In genomic region chr10:80196270-80196949, GRCh38 we compare ENCODE assay signal across 8 cellular contexts. TPM values are rescaled to one million over a fixed set of nuclear protein-coding genes. Genes with fewer than 3 reads are reported as not detected.
DNase-seq lines count a peak whose midpoint lies in the region; ATAC-seq and TF ChIP-seq lines count a peak whose summit lies in the region.

No MANE protein-coding gene starts in this region.

- H3K79me2 ChIP-seq in trophoblast cell (ENCODE audit: control insufficient read depth, insufficient read depth, low read length, poor library complexity) = peaks cover 21% of the 10 kb centered on the region

- H4K8ac ChIP-seq in trophoblast cell (ENCODE audit: low read depth, low read length) = no peak overlapping the region

- POLR2A ChIA-PET in activated CD4-positive, alpha-beta T cell treated with anti-CD3 and anti-CD28 coated beads, Interleukin-2, amount 10 ng/mL, durations not matched to agents 7 days and 5 days (lab: Charles Lee) = no interaction called here

- CTCF ChIA-PET in activated CD4-positive, alpha-beta T cell treated with anti-CD3 and anti-CD28 coated beads, Interleukin-2, amount 10 ng/mL, durations not matched to agents 7 days and 5 days (lab: Charles Lee) = interaction anchor here (0.8 to 2.4 kb wide), 4 partner anchors 9 to 851 kb away, joined by 3 to 14 read pairs (median 4); partner anchors contain the start of gene ANXA11

- H3K27me3 ChIP-seq in CD4-positive, CD25-positive, alpha-beta regulatory T cell (ENCODE audit: control insufficient read depth, insufficient read depth, low read length) = no peaks in the 10 kb centered on the region
- H3K27me3 ChIP-seq in duodenal mucosa (ENCODE audit: control insufficient read depth in 1 of 2, insufficient read depth in 2 of 2, low read length in 2 of 2) (no peaks in the 10 kb centered on the region), trophoblast cell (ENCODE audit: insufficient read depth, low read length) (no peaks in the 10 kb centered on the region)

- H3K4ac ChIP-seq in trophoblast cell (ENCODE audit: low read depth, low read length) = peak overlapping the region; percentile 30

- H3K9me3 ChIP-seq in CD4-positive, CD25-positive, alpha-beta regulatory T cell (ENCODE audit: control insufficient read depth in 2 of 2, low read length in 2 of 2) = peaks cover 0 to 2% of the 10 kb centered on the region in 2 experiments
- no peaks in the 10 kb centered on the region for H3K9me3 ChIP-seq in duodenal mucosa (ENCODE audit: control insufficient read depth in 1 of 2, low read length in 2 of 2)
- peaks cover 3% of the 10 kb centered on the region for H3K9me3 ChIP-seq in trophoblast cell (ENCODE audit: insufficient read depth, low read depth, low read length)

- H3K79me1 ChIP-seq in trophoblast cell (ENCODE audit: low read length) = no peaks in the 10 kb centered on the region

- peak; percentile 99 for ATAC-seq in CD4-positive, CD25-positive, alpha-beta regulatory T cell (ENCODE audit: low read depth in 2 of 2)
- peak; percentile 80 for ATAC-seq in GM21360 (IDR thresholded peaks at IDR 0.05; ENCODE audit: unreplicated experiment)

- no peak overlapping the region for H3K14ac ChIP-seq in trophoblast cell (ENCODE audit: low read length)

- H2AFZ ChIP-seq in trophoblast cell (ENCODE audit: insufficient read depth, low read length, poor library complexity) = no peak overlapping the region

- no peak overlapping the region for H3K4me2 ChIP-seq in trophoblast cell (ENCODE audit: low read length)

- H3K36me3 ChIP-seq in CD4-positive, CD25-positive, alpha-beta regulatory T cell (ENCODE audit: control insufficient read depth, insufficient read depth, low read length) = peaks cover 26% of the 10 kb centered on the region
- H3K36me3 ChIP-seq in duodenal mucosa (ENCODE audit: control insufficient read depth in 1 of 2, insufficient read depth in 2 of 2, low read length in 2 of 2) = peaks cover 0 to 10% of the 10 kb centered on the region in 2 donors
- peaks cover 2 to 9% of the 10 kb centered on the region in 2 experiments for H3K36me3 ChIP-seq in trophoblast cell (ENCODE audit: control insufficient read depth in 1 of 2, insufficient read depth in 2 of 2, low read length in 2 of 2)

- H3K18ac ChIP-seq in trophoblast cell (ENCODE audit: low read length) = no peak overlapping the region

- peak; percentile 48 to 91 (median 57) for DNase-seq in CD4-positive, CD25-positive, alpha-beta regulatory T cell
- DNase-seq in HK-2 (ENCODE audit: unreplicated experiment) = peak; percentile 68
- peak; percentile 60 for DNase-seq in activated CD4-positive, alpha-beta T cell treated with anti-CD3 and anti-CD28 coated beads, Interleukin-2, amount 10 ng/mL, durations not matched to agents 7 days and 5 days
- DNase-seq in trophoblast cell = peak in 1 of 2 donors; percentile 14
- no peak for DNase-seq in NCI-H2227 (lab: John Stamatoyannopoulos, UW; ENCODE audit: unreplicated experiment)
- no peak for DNase-seq in erythroblast (lab: John Stamatoyannopoulos, UW)

- peaks cover 25 to 93% (median 76%) of the 10 kb centered on the region in 4 donors for H3K4me1 Mint-ChIP-seq in CD4-positive, CD25-positive, alpha-beta regulatory T cell
- H3K4me1 Mint-ChIP-seq in activated CD4-positive, alpha-beta T cell treated with anti-CD3 and anti-CD28 coated beads, Interleukin-2, amount 10 ng/mL, durations not matched to agents 7 days and 5 days = peaks cover 71% of the 10 kb centered on the region

- no CpG with 5 or more reads among the region's 8 CpGs for WGBS in trophoblast cell (ENCODE audit: extremely low coverage, insufficient coverage, insufficient read length)

- H3K4me3 Mint-ChIP-seq in CD4-positive, CD25-positive, alpha-beta regulatory T cell = peak overlapping the region; percentile 33 to 78 (median 72)
- peak overlapping the region; percentile 17 for H3K4me3 Mint-ChIP-seq in activated CD4-positive, alpha-beta T cell treated with anti-CD3 and anti-CD28 coated beads, Interleukin-2, amount 10 ng/mL, durations not matched to agents 7 days and 5 days

- H4K91ac ChIP-seq in trophoblast cell (ENCODE audit: low read depth, low read length) = no peak overlapping the region

- H3K4me3 ChIP-seq in CD4-positive, CD25-positive, alpha-beta regulatory T cell (ENCODE audit: low read depth, low read length) = peak overlapping the region; percentile 59
- peak overlapping the region; percentile 16 to 50 for H3K4me3 ChIP-seq in duodenal mucosa (ENCODE audit: low read depth in 1 of 2, low read length in 2 of 2)
- H3K4me3 ChIP-seq in trophoblast cell (ENCODE audit: low read depth, low read length) = no peak overlapping the region

- H3K27ac Mint-ChIP-seq in CD4-positive, CD25-positive, alpha-beta regulatory T cell = peak overlapping the region; percentile 82 to 96 (median 82)
- H3K27ac Mint-ChIP-seq in activated CD4-positive, alpha-beta T cell treated with anti-CD3 and anti-CD28 coated beads, Interleukin-2, amount 10 ng/mL, durations not matched to agents 7 days and 5 days = peak overlapping the region; percentile 82

- peaks cover 26% of the 10 kb centered on the region for H3K36me3 Mint-ChIP-seq in CD4-positive, CD25-positive, alpha-beta regulatory T cell
- peaks cover 48% of the 10 kb centered on the region for H3K36me3 Mint-ChIP-seq in activated CD4-positive, alpha-beta T cell treated with anti-CD3 and anti-CD28 coated beads, Interleukin-2, amount 10 ng/mL, durations not matched to agents 7 days and 5 days (ENCODE audit: low read depth)

- no peak overlapping the region for H2BK120ac ChIP-seq in trophoblast cell (ENCODE audit: insufficient read depth, low read length, poor library complexity)

- H3K27ac ChIP-seq in CD4-positive, CD25-positive, alpha-beta regulatory T cell (ENCODE audit: insufficient read depth, low read length, poor library complexity, severe bottlenecking) = peak overlapping the region; percentile 78
- H3K27ac ChIP-seq in duodenal mucosa (ENCODE audit: low read depth, low read length) (peak overlapping the region; percentile 96), trophoblast cell (ENCODE audit: low read depth, low read length) (no peak overlapping the region)

- H3K27me3 Mint-ChIP-seq in CD4-positive, CD25-positive, alpha-beta regulatory T cell = no peaks in the 10 kb centered on the region
- no peaks in the 10 kb centered on the region for H3K27me3 Mint-ChIP-seq in activated CD4-positive, alpha-beta T cell treated with anti-CD3 and anti-CD28 coated beads, Interleukin-2, amount 10 ng/mL, durations not matched to agents 7 days and 5 days

- no peak for TF ChIP-seq POLR2A in erythroblast (IDR thresholded peaks at IDR 0.05; ENCODE audit: low read length)

- H3K23ac ChIP-seq in trophoblast cell (ENCODE audit: low read length) = no peak overlapping the region

- H4K12ac ChIP-seq in trophoblast cell (ENCODE audit: low read depth, low read length) = no peak overlapping the region

- peak overlapping the region; percentile 63 to 66 for H3K9ac ChIP-seq in duodenal mucosa (ENCODE audit: low read depth in 1 of 2, low read length in 2 of 2)
- H3K9ac ChIP-seq in trophoblast cell (ENCODE audit: low read length) = no peak overlapping the region

- no peak overlapping the region for H2AK5ac ChIP-seq in trophoblast cell (ENCODE audit: low read length)

- no peak overlapping the region for H2BK5ac ChIP-seq in trophoblast cell (ENCODE audit: low read depth, low read length, poor library complexity)

- peaks cover 92% of the 10 kb centered on the region for H3K4me1 ChIP-seq in CD4-positive, CD25-positive, alpha-beta regulatory T cell (ENCODE audit: control insufficient read depth, insufficient read depth, low read length, poor library complexity, severe bottlenecking)
- H3K4me1 ChIP-seq in duodenal mucosa (ENCODE audit: control insufficient read depth in 1 of 2, insufficient read depth in 2 of 2, low read length in 2 of 2) (peaks cover 66 to 73% of the 10 kb centered on the region in 2 donors), trophoblast cell (ENCODE audit: control insufficient read depth in 1 of 2, insufficient read depth in 2 of 2, low read length in 2 of 2) (peaks cover 5 to 23% of the 10 kb centered on the region in 2 experiments)

- H2BK12ac ChIP-seq in trophoblast cell (ENCODE audit: low read length) = no peak overlapping the region

- peaks cover 0 to 2% (median 0%) of the 10 kb centered on the region in 7 donors for H3K9me3 Mint-ChIP-seq in CD4-positive, CD25-positive, alpha-beta regulatory T cell
- peaks cover 13% of the 10 kb centered on the region for H3K9me3 Mint-ChIP-seq in activated CD4-positive, alpha-beta T cell treated with anti-CD3 and anti-CD28 coated beads, Interleukin-2, amount 10 ng/mL, durations not matched to agents 7 days and 5 days

RNA-seq across cellular contexts. Expression of gene ANXA11, which starts 8.9 kb away (rescaled TPM):
- 252 TPM for total RNA-seq in CD4-positive, CD25-positive, alpha-beta regulatory T cell
- polyA plus RNA-seq in CD4-positive, CD25-positive, alpha-beta regulatory T cell = 100 to 1,000 TPM; 253 to 316 (median 283) TPM
- 100 to 1,000 TPM; 280 to 326 TPM for total RNA-seq in activated CD4-positive, alpha-beta T cell treated with anti-CD3 and anti-CD28 coated beads, Interleukin-2, amount 10 ng/mL, durations not matched to agents 7 days and 5 days
- 460 and 504 TPM in 2 replicates for polyA plus RNA-seq in trophoblast cell (2013)

Comparison
In these comparisons a context has a peak if more than half of its experiments do, and no peak if none do; other contexts are left out.
1. DNase-seq: peak in CD4-positive, CD25-positive, alpha-beta regulatory T cell (3 of 3), HK-2 (single experiment) and activated CD4-positive, alpha-beta T cell treated with anti-CD3 and anti-CD28 coated beads, Interleukin-2, amount 10 ng/mL, durations not matched to agents 7 days and 5 days (single experiment); none in NCI-H2227 (single experiment) and erythroblast (0 of 2).